ENCODE assay signal across 13 cellular contexts in genomic region chr5:172905771-172906170, GRCh38. TPM values are rescaled to one million over a fixed set of nuclear protein-coding genes. Genes with fewer than 3 reads are reported as not detected.
DNase-seq lines count a peak whose midpoint lies in the region; ATAC-seq and TF ChIP-seq lines count a peak whose summit lies in the region.
"Had no signal": no experiment of that assay in that cellular context is flagged by ENCODE, and none has a peak within 500 bp of the region (broad histone marks: within the 10 kb centered on the region; RNA-seq: fewer than 3 reads in every experiment).

No MANE protein-coding gene starts in this region.

- H3K27me3 Mint-ChIP-seq in H9 (ENCODE audit: low read depth): no peaks in the 10 kb centered on the region

- H3K4me3 ChIP-seq in body of pancreas (no peak overlapping the region), left lung (no peak overlapping the region)
- H3K4me3 ChIP-seq: K562 had no signal

- H3K4me1 ChIP-seq in H9 (ENCODE audit: insufficient read depth, low read length) (peaks cover 7% of the 10 kb centered on the region; the same call in 1 of the 2 replicates), body of pancreas (peaks cover 59% of the 10 kb centered on the region), left lung (peaks cover 37 to 79% of the 10 kb centered on the region in 2 donors)

- no peak overlapping the region for H3K4me2 ChIP-seq in H9 (ENCODE audit: insufficient read depth, insufficient read length, low read length)

- H2AFZ ChIP-seq in H9 (ENCODE audit: low read length): no peak overlapping the region

- H2BK20ac ChIP-seq in H9 (ENCODE audit: low read depth, low read length, poor library complexity, severe bottlenecking): no peak overlapping the region

- no peak overlapping the region for H3T11ph ChIP-seq in H9 (ENCODE audit: low read length)

- TF ChIP-seq CTCF in H9 (conservative IDR thresholded peaks at IDR 0.05): no peak
- no peak for TF ChIP-seq CTCF in body of pancreas (IDR thresholded peaks at IDR 0.05)
- no peak for TF ChIP-seq CTCF in left lung (IDR thresholded peaks at IDR 0.05)

- TF ChIP-seq POLR2A in body of pancreas (IDR thresholded peaks at IDR 0.05): no peak

- H3K9me3 ChIP-seq in H9 (ENCODE audit: control insufficient read depth, low read depth, low read length) (no peaks in the 10 kb centered on the region), body of pancreas (no peaks in the 10 kb centered on the region), left lung (no peaks in the 10 kb centered on the region)

- no peak overlapping the region for H3K56ac ChIP-seq in H9 (ENCODE audit: insufficient read length, low read depth, low read length)

- no peaks in the 10 kb centered on the region for H3K23me2 ChIP-seq in H9 (ENCODE audit: insufficient read length, low read depth, low read length, poor library complexity, severe bottlenecking)

- no peak overlapping the region for H2BK15ac ChIP-seq in H9 (ENCODE audit: low read depth, low read length)

- no CpG with 5 or more reads among the region's 3 CpGs for WGBS in H9 (ENCODE audit: extremely low coverage, insufficient read length, low lambda C conversion rate)
- WGBS in body of pancreas, 2 donors: 64 to 81% methylated on average over 3 of the region's 3 CpGs

- no peaks in the 10 kb centered on the region for H3K79me2 ChIP-seq in H9 (ENCODE audit: insufficient read depth, low read length)

- no peak overlapping the region for H2BK12ac ChIP-seq in H9 (ENCODE audit: insufficient read length, low read depth, low read length)

- H3K14ac ChIP-seq in H9 (ENCODE audit: insufficient read depth, low read length): no peak overlapping the region

- H3K27me3 ChIP-seq in H9 (ENCODE audit: insufficient read depth, low read length) (no peaks in the 10 kb centered on the region), body of pancreas (no peaks in the 10 kb centered on the region), left lung (no peaks in the 10 kb centered on the region)

- H4K20me1 ChIP-seq in H9 (ENCODE audit: control insufficient read depth, insufficient read depth, insufficient read length): no peaks in the 10 kb centered on the region

- H3K18ac ChIP-seq in H9 (ENCODE audit: insufficient read length, low read depth, low read length): no peak overlapping the region

- no peak overlapping the region for H3K23ac ChIP-seq in H9 (ENCODE audit: insufficient read length, low read depth, low read length)

- no peak overlapping the region for H3K4me3 Mint-ChIP-seq in H9
- no peak overlapping the region for H3K4me3 Mint-ChIP-seq in stimulated activated effector memory CD8-positive, alpha-beta T cell treated with anti-CD3 and anti-CD28 coated beads, Interleukin-12 subunit alpha, Interleukin-12 subunit beta, amount 100 ng/mL, for 72 hours

- H4K91ac ChIP-seq in H9 (ENCODE audit: insufficient read length, low read depth, low read length): no peak overlapping the region

- no peak overlapping the region for H3K4ac ChIP-seq in H9 (ENCODE audit: low read depth, low read length)

- H3K4me1 Mint-ChIP-seq in H9: peaks cover 12 to 35% of the 10 kb centered on the region in 2 experiments
- H3K4me1 Mint-ChIP-seq in stimulated activated effector memory CD8-positive, alpha-beta T cell treated with anti-CD3 and anti-CD28 coated beads, Interleukin-12 subunit alpha, Interleukin-12 subunit beta, amount 100 ng/mL, for 72 hours: peaks cover 26% of the 10 kb centered on the region

- H4K8ac ChIP-seq in H9 (replicated peaks; ENCODE audit: insufficient read length, low read depth, low read length): no peak overlapping the region

- no peaks in the 10 kb centered on the region; a peak in 1 of 5 replicates for H3K9me3 Mint-ChIP-seq in H9
- no peaks in the 10 kb centered on the region for H3K9me3 Mint-ChIP-seq in stimulated activated effector memory CD8-positive, alpha-beta T cell treated with anti-CD3 and anti-CD28 coated beads, Interleukin-12 subunit alpha, Interleukin-12 subunit beta, amount 100 ng/mL, for 72 hours
- H3K9me3 Mint-ChIP-seq: activated naive CD4-positive, alpha-beta T cell treated with anti-CD3 and anti-CD28 coated beads, Interleukin-2, amount 50 U/mL, for 72 hours had no signal

- no peak overlapping the region for H2BK5ac ChIP-seq in H9 (ENCODE audit: insufficient read length, low read length)

- H2AK5ac ChIP-seq in H9 (ENCODE audit: insufficient read length, low read length): no peak overlapping the region

- no peak overlapping the region for H4K5ac ChIP-seq in H9 (ENCODE audit: insufficient read length, low read depth, low read length)

- ATAC-seq in body of pancreas (no peak), left lung (no peak), HG02642 (IDR thresholded peaks at IDR 0.05; ENCODE audit: poor library complexity, unreplicated experiment) (no peak)
- ATAC-seq in stimulated activated effector memory CD8-positive, alpha-beta T cell treated with anti-CD3 and anti-CD28 coated beads, Interleukin-12 subunit alpha, Interleukin-12 subunit beta, amount 100 ng/mL, for 72 hours: no peak
- ATAC-seq: K562 had no signal

- in situ Hi-C loops in G401 (cut with HindIII; ENCODE audit: low sequenced_read_pairs): no loop called here

- H3K27ac Mint-ChIP-seq in H9: peak overlapping the region in 1 of 3 experiments; percentile 83; a peak in 1 of 7 replicates
- peak overlapping the region; percentile 56 for H3K27ac Mint-ChIP-seq in stimulated activated effector memory CD8-positive, alpha-beta T cell treated with anti-CD3 and anti-CD28 coated beads, Interleukin-12 subunit alpha, Interleukin-12 subunit beta, amount 100 ng/mL, for 72 hours

- no peak overlapping the region for H3K9ac ChIP-seq in H9 (ENCODE audit: extremely low read depth, insufficient read length, low read length)

- peaks cover 12 to 20% (median 17%) of the 10 kb centered on the region in 3 experiments; a peak in 6 of 7 replicates for H3K36me3 Mint-ChIP-seq in H9 (ENCODE audit: insufficient read depth in 1 of 3, low read depth in 3 of 3)
- peaks cover 14% of the 10 kb centered on the region for H3K36me3 Mint-ChIP-seq in stimulated activated effector memory CD8-positive, alpha-beta T cell treated with anti-CD3 and anti-CD28 coated beads, Interleukin-12 subunit alpha, Interleukin-12 subunit beta, amount 100 ng/mL, for 72 hours
- H3K36me3 Mint-ChIP-seq: activated naive CD4-positive, alpha-beta T cell treated with anti-CD3 and anti-CD28 coated beads, Interleukin-2, amount 50 U/mL, for 72 hours had no signal

- intact Hi-C loops in body of pancreas (cut with DNase I): no loop called here
- intact Hi-C loops in left lung (cut with DNase I): no loop called here

- no peaks in the 10 kb centered on the region for H3K79me1 ChIP-seq in H9 (ENCODE audit: insufficient read depth, low read depth, low read length, poor library complexity, severe bottlenecking)

- H3K27ac ChIP-seq in H9 (ENCODE audit: insufficient read length, low read depth, low read length) (no peak overlapping the region), body of pancreas (peak overlapping the region; percentile 98 to 100 (median 99)), left lung (peak overlapping the region; percentile 68 to 83)

- H3K36me3 ChIP-seq in body of pancreas (replicated peaks in 1 of 2; ENCODE audit: insufficient read depth in 1 of 2, low read depth in 2 of 2) (no peaks in the 10 kb centered on the region), left lung (peaks cover 0 to 30% of the 10 kb centered on the region in 2 donors)

- DNase-seq in H9: peak; percentile 47
- DNase-seq in body of pancreas: no peak
- no peak for DNase-seq in left lung
- DNase-seq in stimulated activated effector memory CD8-positive, alpha-beta T cell treated with anti-CD3 and anti-CD28 coated beads, Interleukin-12 subunit alpha, Interleukin-12 subunit beta, amount 100 ng/mL, for 72 hours (ENCODE audit: low spot score in 2 of 2): no peak
- DNase-seq in cortex of kidney (lab: John Stamatoyannopoulos, UW): no peak
- no peak for DNase-seq in NCI-H187 treated with DMSO at 0.1 percent for 48 hours (lab: John Stamatoyannopoulos, UW)
- DNase-seq in G401 (ENCODE audit: low spot score): no peak
- DNase-seq: activated CD4-positive, alpha-beta T cell treated with anti-CD3 and anti-CD28 coated beads for 48 hours; NCI-H2171 treated with DMSO at 0.1 percent for 48 hours; SHP77 treated with DMSO at 0.1 percent for 48 hours had no signal

- H2BK120ac ChIP-seq in H9 (ENCODE audit: low read depth, low read length, poor library complexity, severe bottlenecking): no peak overlapping the region

RNA-seq across cellular contexts. Expression of gene RPL26L1, which starts 53.5 kb away (rescaled TPM):
- total RNA-seq in H9 (2021): 53.6 and 57.5 TPM in 2 replicates
- total RNA-seq in body of pancreas: 10 to 100 TPM in 1 of 2 donors, 1 to 10 TPM in 1; 7.3 to 11.4 TPM
- total RNA-seq in left lung: 10 to 100 TPM; 28.3 to 33.7 TPM
- total RNA-seq in G401 (2014; rRNA removed; shearing (Covaris generic)): 144 and 147 TPM in 2 replicates
